In the genomic region with DNA sequence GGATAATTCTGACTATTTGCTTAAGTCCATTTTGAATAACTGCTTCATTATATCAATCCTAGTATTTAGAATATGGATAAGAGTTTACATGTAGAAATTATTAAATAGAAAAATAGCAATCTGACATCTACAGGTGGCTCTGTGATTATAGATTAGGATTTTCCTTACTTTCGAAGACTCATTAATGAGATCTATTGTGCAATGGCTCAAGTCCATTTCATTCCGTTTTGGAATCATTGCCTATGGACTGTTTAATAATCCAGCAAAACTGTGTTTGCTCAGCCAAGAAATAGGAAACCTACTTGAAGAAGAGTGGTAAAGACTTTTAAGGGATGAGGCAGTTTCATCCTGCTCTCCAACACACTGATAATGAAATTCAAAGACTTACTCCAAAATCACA, we compare ENCODE assay signal across 8 cellular contexts.
"Had no signal": no experiment of that assay in that cellular context is flagged by ENCODE, and none has a peak within 500 bp of the region (broad histone marks: within the 10 kb centered on the region; RNA-seq: fewer than 3 reads in every experiment).

No MANE protein-coding gene starts in this region.

- H3K9me3 ChIP-seq: HAP-1 had no signal

- DNase-seq: H7, HFFc6, KG1 had no signal

- H3K4me1 ChIP-seq: HAP-1 had no signal

- H2AFZ ChIP-seq: GM23338 had no signal

- ATAC-seq: HCT116, K562 had no signal

- FAIRE-seq: HTR-8/SVneo, K562 had no signal

- H3K4me2 ChIP-seq: GM23338 had no signal

- H3K4me3 ChIP-seq: GM23338, HAP-1, K562 had no signal

- H3K36me3 ChIP-seq: HAP-1 had no signal
